Comparison of ENCODE assay signal across 8 cellular contexts in the genomic region with DNA sequence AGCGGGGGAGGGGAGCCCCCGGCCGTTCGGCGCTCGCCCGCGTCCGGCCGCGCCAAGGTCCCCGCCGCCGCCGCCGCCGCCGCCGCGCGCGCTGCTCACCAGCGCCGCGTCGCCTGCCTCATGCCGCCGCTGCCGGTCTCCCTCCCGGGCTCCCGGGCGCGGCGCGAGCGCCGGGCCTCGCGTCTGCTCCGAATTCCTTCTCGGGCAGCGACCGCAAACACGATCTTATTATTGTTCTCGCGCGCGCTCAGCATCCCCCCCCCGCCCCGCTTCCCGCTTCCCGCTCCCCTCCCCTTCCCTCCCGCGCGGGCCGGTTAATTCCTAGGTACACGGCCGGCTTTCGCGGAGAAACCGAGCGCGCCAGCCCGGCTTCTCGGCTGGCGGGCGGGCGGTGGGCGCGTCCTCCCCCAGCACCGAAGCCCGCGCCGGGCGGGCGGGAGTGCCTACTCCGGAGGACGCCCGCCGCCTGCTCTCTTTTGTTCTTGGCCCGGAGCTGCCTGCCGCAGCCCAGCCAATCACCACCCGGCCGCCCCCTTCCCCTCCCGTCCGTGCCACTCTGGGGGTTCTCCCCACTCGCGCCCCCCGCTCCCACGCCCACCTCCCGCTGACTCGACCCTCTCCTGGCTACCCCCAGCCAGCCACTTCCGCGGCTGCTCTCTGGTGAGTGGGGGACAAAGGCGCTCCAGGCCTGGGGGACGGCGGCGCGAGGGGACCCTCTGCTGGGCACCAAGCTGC. TPM values are rescaled to one million over a fixed set of nuclear protein-coding genes. Genes with fewer than 3 reads are reported as not detected.
DNase-seq lines count a peak whose midpoint lies in the region; ATAC-seq lines count a peak whose summit lies in the region.

Gene HDGFL3 (minus strand): TSS at position 202 of the 735 bp plus-strand sequence. CDS start 409 bp downstream, outside the sequence.

- DNase-seq in COLO668 (lab: John Stamatoyannopoulos, UW; ENCODE audit: unreplicated experiment) (peak; percentile 79), NCI-H1417 (lab: John Stamatoyannopoulos, UW) (peak; percentile 40 to 94 (median 94)), lung microvascular endothelial cell (ENCODE audit: low read depth in 2 of 2) (peak; percentile 68 to 70)
- peak; percentile 34 to 35 for DNase-seq in activated CD4-positive, alpha-beta T cell treated with anti-CD3 and anti-CD28 coated beads, Interleukin-2, amount 50 U/mL, for 48 hours
- DNase-seq in stimulated activated effector memory CD8-positive, alpha-beta T cell treated with anti-CD3 and anti-CD28 coated beads, Interleukin-12 subunit alpha, Interleukin-12 subunit beta, amount 100 ng/mL, for 72 hours (ENCODE audit: low spot score in 2 of 2), result peak; percentile 11 to 58

- ATAC-seq in GM21423 (IDR thresholded peaks at IDR 0.05; ENCODE audit: unreplicated experiment) (peak; percentile 37), HG03469 (IDR thresholded peaks at IDR 0.05; ENCODE audit: unreplicated experiment) (no peak)
- peak; percentile 71 for ATAC-seq in stimulated activated effector memory CD8-positive, alpha-beta T cell treated with anti-CD3 and anti-CD28 coated beads, Interleukin-12 subunit alpha, Interleukin-12 subunit beta, amount 100 ng/mL, for 72 hours

- in situ Hi-C loops in endometrial microvascular endothelial cells (cut with HindIII; ENCODE audit: inconsistent ontology term, low pct_unique_long_range_greater_than_20kb, low sequenced_read_pairs), result no loop called here

- peak within 1 kb of the TSS; percentile 72 for H3K4me3 Mint-ChIP-seq in stimulated activated effector memory CD8-positive, alpha-beta T cell treated with anti-CD3 and anti-CD28 coated beads, Interleukin-12 subunit alpha, Interleukin-12 subunit beta, amount 100 ng/mL, for 72 hours

- H3K27ac Mint-ChIP-seq in stimulated activated effector memory CD8-positive, alpha-beta T cell treated with anti-CD3 and anti-CD28 coated beads, Interleukin-12 subunit alpha, Interleukin-12 subunit beta, amount 100 ng/mL, for 72 hours, result peak within 1 kb of the TSS; percentile 60

- no peaks in the 10 kb centered on the region for H3K36me3 Mint-ChIP-seq in stimulated activated effector memory CD8-positive, alpha-beta T cell treated with anti-CD3 and anti-CD28 coated beads, Interleukin-12 subunit alpha, Interleukin-12 subunit beta, amount 100 ng/mL, for 72 hours

- no peaks in the 10 kb centered on the region for H3K9me3 Mint-ChIP-seq in stimulated activated effector memory CD8-positive, alpha-beta T cell treated with anti-CD3 and anti-CD28 coated beads, Interleukin-12 subunit alpha, Interleukin-12 subunit beta, amount 100 ng/mL, for 72 hours

- H3K4me1 Mint-ChIP-seq in stimulated activated effector memory CD8-positive, alpha-beta T cell treated with anti-CD3 and anti-CD28 coated beads, Interleukin-12 subunit alpha, Interleukin-12 subunit beta, amount 100 ng/mL, for 72 hours, result peaks cover 7% of the 10 kb centered on the region

RNA-seq across cellular contexts. Expression of gene HDGFL3, which starts in this region (rescaled TPM):
- total RNA-seq in endometrial microvascular endothelial cells (ENCODE audit: inconsistent ontology term), result 38.4 TPM
- total RNA-seq in lung microvascular endothelial cell, result 27.7 and 66.9 TPM in 2 replicates

Comparison
In these comparisons a context has a peak if more than half of its experiments do, and no peak if none do; other contexts are left out.
1. DNase-seq: peak in every context shown above with its lines; median percentile 94 in NCI-H1417; 79 in COLO668; 69 in lung microvascular endothelial cell; 34 in activated CD4-positive, alpha-beta T cell treated with anti-CD3 and anti-CD28 coated beads, Interleukin-2, amount 50 U/mL, for 48 hours; 34 in stimulated activated effector memory CD8-positive, alpha-beta T cell treated with anti-CD3 and anti-CD28 coated beads, Interleukin-12 subunit alpha, Interleukin-12 subunit beta, amount 100 ng/mL, for 72 hours.